In the genomic region with DNA sequence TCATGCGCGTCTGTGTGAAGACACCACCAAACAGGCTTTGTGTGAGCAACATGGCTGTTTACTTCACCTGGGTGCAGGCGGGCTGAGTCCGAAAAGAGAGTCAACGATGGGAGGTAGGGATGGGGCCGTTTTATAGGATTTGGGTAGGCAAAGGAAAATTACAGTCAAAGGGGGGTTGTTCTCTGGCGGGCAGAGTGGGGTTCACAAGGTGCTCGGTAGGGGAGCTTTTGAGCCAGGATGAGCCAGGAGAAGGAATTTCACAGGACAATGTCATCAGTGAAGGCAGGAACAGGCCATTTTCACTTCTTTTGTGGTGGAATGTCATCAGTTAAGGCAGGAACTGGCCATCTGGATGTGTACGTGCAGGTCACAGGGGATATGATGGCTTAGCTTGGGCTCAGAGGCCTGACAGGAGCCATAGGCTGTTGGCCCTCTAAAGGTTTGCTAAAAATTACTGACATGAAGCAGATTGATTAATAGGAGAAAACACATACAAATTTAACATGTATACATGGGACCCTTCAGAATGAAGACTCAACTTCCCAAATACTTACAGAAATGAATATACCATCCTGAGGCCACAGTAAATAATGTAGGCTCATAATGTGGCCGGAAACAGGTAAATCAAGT, we compare ENCODE assay signal across 1 cellular context.
TF ChIP-seq lines count a peak whose summit lies in the region.

No MANE protein-coding gene starts in this region.

TF ChIP-seq in WTC11, 78 proteins besides CTCF, POLR2A, EP300 and RAD21 (continued from another document):
- TF ChIP-seq EMX1 (CRISPR knock-in tag; IDR thresholded peaks at IDR 0.05): peak; percentile 1; the same call in 1 of the 2 replicates
TF ChIP-seq in WTC11: peak in this region for 5; not testable (repeated sequence) for 73.
